8 cellular contexts compared by ENCODE assay signal in genomic region chr19:3969435-3970312, GRCh38. TPM values are rescaled to one million over a fixed set of nuclear protein-coding genes. Genes with fewer than 3 reads are reported as not detected.
A peak's percentile ranks its signal among the peaks of the same experiment; 100 is the strongest.
DNase-seq lines count a peak whose midpoint lies in the region; ATAC-seq and TF ChIP-seq lines count a peak whose summit lies in the region.

No MANE protein-coding gene starts in this region.

- H3K4ac ChIP-seq in mesendoderm (ENCODE audit: low read depth, low read length): no peak overlapping the region

- no peaks in the 10 kb centered on the region for H3K9me3 ChIP-seq in vagina

- H2AK5ac ChIP-seq in mesendoderm (ENCODE audit: low read length): no peak overlapping the region

- H3K79me1 ChIP-seq in mesendoderm (ENCODE audit: low read length): peaks cover 14% of the 10 kb centered on the region

- no peak for TF ChIP-seq CTCF in vagina (IDR thresholded peaks at IDR 0.05)

- H3K27ac ChIP-seq in mesendoderm (ENCODE audit: low read depth, low read length) (peak overlapping the region; percentile 88), vagina (peak overlapping the region; percentile 99)

- H2BK5ac ChIP-seq in mesendoderm (ENCODE audit: low read length): peak overlapping the region; percentile 35

- intact Hi-C loops in vagina (cut with DNase I): no loop called here

- peaks cover 41% of the 10 kb centered on the region for H3K79me2 ChIP-seq in mesendoderm (ENCODE audit: control insufficient read depth, insufficient read depth, low read length)

- H3K27me3 ChIP-seq in mesendoderm (ENCODE audit: insufficient read depth, low read length, poor library complexity) (no peaks in the 10 kb centered on the region), vagina (no peaks in the 10 kb centered on the region)

- H3K4me3 ChIP-seq in mesendoderm (ENCODE audit: low read length): peak overlapping the region; percentile 75
- H3K4me3 ChIP-seq in vagina: peak overlapping the region; percentile 98 to 99

- H3K36me3 ChIP-seq in mesendoderm (ENCODE audit: control insufficient read depth, insufficient read depth, low read length) (peaks cover 5% of the 10 kb centered on the region), vagina (peaks cover 0 to 28% of the 10 kb centered on the region in 2 donors)

- ATAC-seq in GM21529 (IDR thresholded peaks at IDR 0.05; ENCODE audit: unreplicated experiment): no peak

- DNase-seq in ELF-1 (ENCODE audit: low read depth, low spot score) (peak; percentile 82), NCI-H2227 treated with DMSO at 0.1 percent for 48 hours (lab: John Stamatoyannopoulos, UW) (peak; percentile 19), dedifferentiated amniotic fluid mesenchymal stem cell (ENCODE audit: extremely low spot score) (peak; percentile 54), mesendoderm (peak; percentile 89), vagina (ENCODE audit: extremely low spot score in 2 of 2) (no peak), NCI-H524 treated with DMSO at 0.1 percent for 48 hours (lab: John Stamatoyannopoulos, UW) (no peak)
- no peak for DNase-seq in stimulated activated CD4-positive, alpha-beta T cell treated with anti-CD3 and anti-CD28 coated beads, Interleukin-12 subunit alpha, Interleukin-12 subunit beta, amount 100 ng/mL, for 4 hours

- H4K8ac ChIP-seq in mesendoderm (ENCODE audit: low read depth, low read length): no peak overlapping the region

- peak overlapping the region; percentile 39 for H3K18ac ChIP-seq in mesendoderm (ENCODE audit: low read length)

- TF ChIP-seq POLR2A in vagina (IDR thresholded peaks at IDR 0.05): no peak

- no peak overlapping the region for H3K23ac ChIP-seq in mesendoderm (ENCODE audit: low read length)

- H2BK15ac ChIP-seq in mesendoderm (replicated peaks; ENCODE audit: low read depth): no peak overlapping the region

- peak overlapping the region; percentile 99 for H3K4me2 ChIP-seq in mesendoderm (ENCODE audit: low read length)

- WGBS in mesendoderm (ENCODE audit: extremely low coverage, insufficient coverage, low lambda C conversion rate): no CpG with 5 or more reads among the region's 23 CpGs

- H3K56ac ChIP-seq in mesendoderm (ENCODE audit: low read length): peak overlapping the region; percentile 96

- peaks cover 4% of the 10 kb centered on the region for H3K4me1 ChIP-seq in mesendoderm (ENCODE audit: control insufficient read depth, low read depth, low read length)
- H3K4me1 ChIP-seq in vagina: peaks cover 54% of the 10 kb centered on the region

- no peak overlapping the region for H2BK120ac ChIP-seq in mesendoderm (ENCODE audit: low read depth, low read length)

- H3K9ac ChIP-seq in mesendoderm (ENCODE audit: low read length): peak overlapping the region; percentile 80

- no peak overlapping the region for H4K5ac ChIP-seq in mesendoderm (ENCODE audit: low read length)

RNA-seq across cellular contexts. Expression of gene DAPK3, which starts 1.2 kb away (rescaled TPM):
- polyA plus RNA-seq in mesendoderm (2013, experiment 1 of 2): 96.8 TPM
- polyA plus RNA-seq in mesendoderm (2013, experiment 2 of 2): 100 TPM
- total RNA-seq in vagina: 62.4 TPM

RNA-seq across cellular contexts. Expression of gene EEF2, which starts 15.6 kb away (rescaled TPM):
- polyA plus RNA-seq in mesendoderm (2013, experiment 1 of 2): 1,945 TPM
- 1,914 TPM for polyA plus RNA-seq in mesendoderm (2013, experiment 2 of 2)
- 1,702 TPM for total RNA-seq in vagina

RNA-seq across cellular contexts. Expression of gene NMRK2, which starts 36.8 kb away (rescaled TPM):
- 23.5 TPM for polyA plus RNA-seq in mesendoderm (2013, experiment 1 of 2)
- 22.6 TPM for polyA plus RNA-seq in mesendoderm (2013, experiment 2 of 2)
- not detected for total RNA-seq in vagina

RNA-seq across cellular contexts. Expression of gene PIAS4, which starts 37.9 kb away (rescaled TPM):
- 63.4 TPM for polyA plus RNA-seq in mesendoderm (2013, experiment 1 of 2)
- polyA plus RNA-seq in mesendoderm (2013, experiment 2 of 2): 63.3 TPM
- 14.0 TPM for total RNA-seq in vagina

Comparison
In these comparisons a context has a peak if more than half of its experiments do, and no peak if none do; other contexts are left out.
1. DNase-seq: peak in ELF-1 (single experiment), NCI-H2227 treated with DMSO at 0.1 percent for 48 hours (single experiment), dedifferentiated amniotic fluid mesenchymal stem cell (single experiment) and mesendoderm (single experiment); none in vagina (0 of 2), NCI-H524 treated with DMSO at 0.1 percent for 48 hours (single experiment) and stimulated activated CD4-positive, alpha-beta T cell treated with anti-CD3 and anti-CD28 coated beads, Interleukin-12 subunit alpha, Interleukin-12 subunit beta, amount 100 ng/mL, for 4 hours (single experiment).